ENCODE assay signal across 12 cellular contexts in the genomic region with DNA sequence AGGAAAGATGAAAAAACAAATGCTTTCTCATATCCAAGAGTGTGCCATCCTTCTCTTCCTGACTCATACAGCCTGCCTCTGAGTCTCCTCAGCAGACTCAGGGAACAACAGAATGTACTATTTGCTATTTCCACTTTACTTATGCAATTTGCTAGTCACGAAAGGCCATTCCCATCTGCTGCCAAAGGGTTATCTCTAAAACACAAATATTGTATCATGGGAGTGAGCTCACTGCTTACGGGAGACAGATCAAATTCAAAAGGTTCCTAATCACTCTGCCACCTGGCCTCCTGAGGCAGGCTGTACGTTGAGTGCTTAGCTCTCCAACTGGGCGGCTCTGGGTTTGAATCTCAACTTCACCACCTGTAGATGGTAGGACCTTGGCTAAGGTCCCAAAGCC.
DNase-seq lines count a peak whose midpoint lies in the region; ATAC-seq and TF ChIP-seq lines count a peak whose summit lies in the region.
"Had no signal": no experiment of that assay in that cellular context is flagged by ENCODE, and none has a peak within 500 bp of the region (broad histone marks: within the 10 kb centered on the region; RNA-seq: fewer than 3 reads in every experiment).

No MANE protein-coding gene starts in this region.

- DNase-seq in DMS153 treated with DMSO at 0.1 percent for 48 hours (lab: John Stamatoyannopoulos, UW; ENCODE audit: unreplicated experiment) (peak; percentile 65), NCI-H2196 (lab: John Stamatoyannopoulos, UW; ENCODE audit: unreplicated experiment) (peak; percentile 71), dermis blood vessel endothelial cell (peak; percentile 20), HEK293T (ENCODE audit: extremely low spot score) (no peak), kidney glomerular epithelial cell (lab: John Stamatoyannopoulos, UW) (no peak), lower leg skin (ENCODE audit: low spot score in 2 of 2) (no peak)
- DNase-seq: activated CD4-positive, alpha-beta T cell treated with anti-CD3 and anti-CD28 coated beads for 36 hours; CD4-positive, alpha-beta T cell; SIG-M5 had no signal

- no peaks in the 10 kb centered on the region for H3K27me3 ChIP-seq in mucosa of rectum (ENCODE audit: control insufficient read depth in 2 of 2, insufficient read depth in 2 of 2, low read length in 2 of 2)

- peaks cover 10 to 37% of the 10 kb centered on the region in 2 donors for H3K4me1 ChIP-seq in mucosa of rectum (ENCODE audit: control insufficient read depth in 2 of 2, insufficient read depth in 2 of 2, low read length in 2 of 2)

- intact Hi-C loops in lower leg skin (cut with DNase I; ENCODE audit: low total_unique reads), result no loop called here

- POLR2A ChIA-PET in HEK293T (lab: Yijun Ruan, JAX), result no interaction called here

- ATAC-seq in GM18505 (IDR thresholded peaks at IDR 0.05; ENCODE audit: unreplicated experiment), result no peak
- ATAC-seq: activated CD4-positive, alpha-beta T cell treated with anti-CD3 and anti-CD28 coated beads for 36 hours; activated naive CD4-positive, alpha-beta T cell treated with anti-CD3 and anti-CD28 coated beads, Interleukin-2, amount 50 U/mL, for 72 hours had no signal

- H3K27ac ChIP-seq in mucosa of rectum (ENCODE audit: low read depth in 2 of 2, low read length in 2 of 2), result peak overlapping the region; percentile 29 to 42

- no peaks in the 10 kb centered on the region for H3K36me3 ChIP-seq in mucosa of rectum (ENCODE audit: control insufficient read depth in 2 of 2, insufficient read depth in 2 of 2, low read length in 2 of 2)

- H3K4me3 ChIP-seq in mucosa of rectum (ENCODE audit: low read length in 2 of 2) (no peak overlapping the region), lower leg skin (ENCODE audit: low read depth, poor library complexity, severe bottlenecking) (no peak overlapping the region)

- TF ChIP-seq POLR2A in lower leg skin (IDR thresholded peaks at IDR 0.05), result no peak
- TF ChIP-seq POLR2A in GM18505 (IDR thresholded peaks at IDR 0.05; ENCODE audit: borderline replicate concordance, extremely low read depth, insufficient read depth, insufficient read length), result no peak

- WGBS in lower leg skin, 2 donors, result 75 to 84% methylated on average over 4 of the region's 4 CpGs

- TF ChIP-seq CTCF in lower leg skin (IDR thresholded peaks at IDR 0.05), result no peak

- CTCF ChIA-PET in HEK293T (lab: Yijun Ruan, JAX), result interaction anchor here (1.0 kb wide), 1 partner anchor 21 kb away, joined by 4 read pairs; no protein-coding TSS in a partner anchor

- no peaks in the 10 kb centered on the region for H3K9me3 ChIP-seq in mucosa of rectum (ENCODE audit: control insufficient read depth in 2 of 2, low read length in 2 of 2)

- no peak overlapping the region for H3K9ac ChIP-seq in mucosa of rectum (ENCODE audit: low read depth in 1 of 2, low read length in 2 of 2)

TF ChIP-seq in HEK293T, 16 proteins besides CTCF, POLR2A, EP300 and RAD21:
- no peak for TF ChIP-seq ARNT (IDR thresholded peaks at IDR 0.05)
- TF ChIP-seq, protein P1, sequence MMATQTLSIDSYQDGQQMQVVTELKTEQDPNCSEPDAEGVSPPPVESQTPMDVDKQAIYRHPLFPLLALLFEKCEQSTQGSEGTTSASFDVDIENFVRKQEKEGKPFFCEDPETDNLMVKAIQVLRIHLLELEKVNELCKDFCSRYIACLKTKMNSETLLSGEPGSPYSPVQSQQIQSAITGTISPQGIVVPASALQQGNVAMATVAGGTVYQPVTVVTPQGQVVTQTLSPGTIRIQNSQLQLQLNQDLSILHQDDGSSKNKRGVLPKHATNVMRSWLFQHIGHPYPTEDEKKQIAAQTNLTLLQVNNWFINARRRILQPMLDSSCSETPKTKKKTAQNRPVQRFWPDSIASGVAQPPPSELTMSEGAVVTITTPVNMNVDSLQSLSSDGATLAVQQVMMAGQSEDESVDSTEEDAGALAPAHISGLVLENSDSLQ (IDR thresholded peaks at IDR 0.05), result no peak
- no peak for TF ChIP-seq FOXA1 (IDR thresholded peaks at IDR 0.05)
- no peak for TF ChIP-seq ELF4 (IDR thresholded peaks at IDR 0.05)
- TF ChIP-seq FOXM1 (IDR thresholded peaks at IDR 0.05; ENCODE audit: borderline replicate concordance), result no peak
- TF ChIP-seq LEF1 (IDR thresholded peaks at IDR 0.05; ENCODE audit: borderline replicate concordance), result no peak
- no peak for TF ChIP-seq HDGF (IDR thresholded peaks at IDR 0.05; ENCODE audit: borderline replicate concordance)
- no peak for TF ChIP-seq NFRKB (IDR thresholded peaks at IDR 0.05)
- no peak for TF ChIP-seq BHLHE40 (IDR thresholded peaks at IDR 0.05; ENCODE audit: borderline replicate concordance)
- no peak for TF ChIP-seq SP1 (IDR thresholded peaks at IDR 0.05)
- no peak for TF ChIP-seq CTBP1 (IDR thresholded peaks at IDR 0.05; ENCODE audit: borderline replicate concordance)
- TF ChIP-seq FOXK2 (IDR thresholded peaks at IDR 0.05), result no peak
- no peak for TF ChIP-seq L3MBTL2 (conservative IDR thresholded peaks at IDR 0.05)
- TF ChIP-seq SUZ12 (IDR thresholded peaks at IDR 0.05), result no peak

Comparison
In these comparisons a context has a peak if more than half of its experiments do, and no peak if none do; other contexts are left out.
1. DNase-seq: peak in DMS153 treated with DMSO at 0.1 percent for 48 hours (single experiment), NCI-H2196 (single experiment) and dermis blood vessel endothelial cell (single experiment); none in HEK293T (single experiment), kidney glomerular epithelial cell (single experiment) and lower leg skin (0 of 2).